Comparison of ENCODE assay signal across 8 cellular contexts in genomic region chrX:55451990-55452824, GRCh38. TPM values are rescaled to one million over a fixed set of nuclear protein-coding genes. Genes with fewer than 3 reads are reported as not detected.
DNase-seq lines count a peak whose midpoint lies in the region; ATAC-seq, FAIRE-seq and TF ChIP-seq lines count a peak whose summit lies in the region.

Gene MAGEH1 (plus strand): TSS chrX:55452127. CDS start chrX:55452375, 248 bp downstream.

- intact Hi-C loops in spleen (cut with DNase I; ENCODE audit: low total_unique reads) = no loop called here

- no peaks in the 10 kb centered on the region for H3K9me3 ChIP-seq in spleen

- FAIRE-seq in GM18507 (lab: Jason Lieb, UNC) = peak; percentile 95

- no peaks in the 10 kb centered on the region for H3K36me3 ChIP-seq in spleen

- peaks cover 0 to 16% (median 0%) of the 10 kb centered on the region in 6 donors for H3K4me1 ChIP-seq in spleen

- TF ChIP-seq CTCF in spleen (IDR thresholded peaks at IDR 0.05 in 8 of 11, conservative IDR thresholded peaks at IDR 0.05 in 3 of 11) = no peak

- peak in 1 of 3 donors; percentile 32 for TF ChIP-seq POLR2A in spleen (IDR thresholded peaks at IDR 0.05)

- peak; percentile 96 for ATAC-seq in HG02885 (IDR thresholded peaks at IDR 0.05; ENCODE audit: poor library complexity, unreplicated experiment)

- peak within 1 kb of the TSS; percentile 44 to 76 (median 54) for H3K4me3 ChIP-seq in spleen

- peak; percentile 42 for DNase-seq in GM18507 (ENCODE audit: extremely low spot score, insufficient read length, low read depth)
- peak; percentile 48 for DNase-seq in NCI-H2196 (lab: John Stamatoyannopoulos, UW; ENCODE audit: unreplicated experiment)
- DNase-seq in activated CD4-positive, CD25-positive, alpha-beta regulatory T cell treated with anti-CD3 and anti-CD28 coated beads, Interleukin-2, amount 50 U/mL, for 16 hours (ENCODE audit: low read depth, low spot score) = peak; percentile 47
- DNase-seq in caudate nucleus (lab: John Stamatoyannopoulos, UW) = peak; percentile 28 to 94 (median 83)
- DNase-seq in inferior parietal cortex (ENCODE audit: extremely low spot score) = peak; percentile 83
- DNase-seq in spleen = peak; percentile 93
- no peak for DNase-seq in RKO (ENCODE audit: low spot score)

- peak within 1 kb of the TSS; percentile 83 for H3K27ac ChIP-seq in caudate nucleus (ENCODE audit: low read depth, low read length)
- H3K27ac ChIP-seq in spleen = peak within 1 kb of the TSS; percentile 69 to 85 (median 81)

- 0 to 37% (median 1%) methylated on average over 27 to 42 of the region's 42 CpGs for WGBS in spleen, 5 donors

- H3K27me3 ChIP-seq in spleen (replicated peaks in 1 of 7) = no peaks in the 10 kb centered on the region

RNA-seq across cellular contexts. Expression of gene MAGEH1, which starts in this region (rescaled TPM):
- total RNA-seq in spleen = 10 to 100 TPM; 13.4 to 28.2 (median 18.7) TPM
- polyA plus RNA-seq in spleen = 10 to 100 TPM; 23.6 to 29.1 (median 24.6) TPM
